Comparison of ENCODE assay signal across 13 cellular contexts in the genomic region with DNA sequence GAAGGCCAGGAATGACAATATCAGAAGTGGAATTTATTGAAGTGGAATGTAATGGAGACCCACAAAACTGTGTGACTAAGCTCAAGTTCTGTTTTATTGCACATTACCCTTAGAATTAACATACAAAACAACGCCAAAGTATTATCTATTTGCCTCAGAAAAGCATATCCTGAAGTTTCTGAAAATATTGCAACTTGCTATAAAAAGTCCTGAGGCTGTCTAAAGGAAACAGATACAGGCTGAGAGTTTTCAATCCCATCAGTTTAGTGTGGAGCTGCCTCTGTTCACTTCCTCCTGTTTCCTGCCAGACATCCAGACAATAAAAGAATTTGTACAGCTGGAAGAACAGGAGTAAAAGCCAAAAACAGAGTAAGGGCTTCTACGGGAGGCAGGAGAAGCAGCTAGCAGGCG.
DNase-seq lines count a peak whose midpoint lies in the region; ATAC-seq and TF ChIP-seq lines count a peak whose summit lies in the region.
"Had no signal": no experiment of that assay in that cellular context is flagged by ENCODE, and none has a peak within 500 bp of the region (broad histone marks: within the 10 kb centered on the region; RNA-seq: fewer than 3 reads in every experiment).

No MANE protein-coding gene starts in this region.

- POLR2A ChIA-PET in IMR-90 (lab: Charles Lee; ENCODE audit: unreplicated experiment) = no interaction called here

- in situ Hi-C loops in IMR-90 (cut with MboI; ENCODE audit: low sequenced_read_pairs) = no loop called here

- no peak overlapping the region for H3K23ac ChIP-seq in IMR-90 (ENCODE audit: low read depth, low read length)

- H3K36me3 ChIP-seq in IMR-90 (ENCODE audit: control insufficient read depth, insufficient read depth, low read length) (peaks cover 12% of the 10 kb centered on the region), skeletal muscle satellite cell (ENCODE audit: insufficient read depth, low read length) (peaks cover 67% of the 10 kb centered on the region)

- H2BK5ac ChIP-seq in IMR-90 (ENCODE audit: low read depth, low read length, poor library complexity, severe bottlenecking) = peak overlapping the region; percentile 18

- intact Hi-C loops in IMR-90 (cut with micrococcal nuclease) = no loop called here
- intact Hi-C loops in right cardiac atrium (cut with DNase I) = loop anchor here in 1 of 4 donors (10.0 kb wide), 1 partner anchor 108 kb away; the partner anchor contains the start of gene FBN1

- peaks cover 6% of the 10 kb centered on the region; the same call in 1 of the 2 replicates for H4K20me1 ChIP-seq in IMR-90 (ENCODE audit: insufficient read depth, low read length)

- TF ChIP-seq POLR2A in IMR-90 (IDR thresholded peaks at IDR 0.05; ENCODE audit: low read depth, low read length) = no peak

- CTCF ChIA-PET in IMR-90 (lab: Yijun Ruan, JAX) = interaction anchor here (0.7 kb wide), 1 partner anchor 13 kb away, joined by 3 read pairs; no protein-coding TSS in a partner anchor

- H3K14ac ChIP-seq in IMR-90 (replicated peaks; ENCODE audit: low read depth, low read length) = peak overlapping the region; percentile 22; the same call in 1 of the 2 replicates

- H3K9ac ChIP-seq in IMR-90 (ENCODE audit: low read depth, low read length) (no peak overlapping the region), skeletal muscle satellite cell (ENCODE audit: low read depth, low read length) (peak overlapping the region; percentile 69)

- H3K4me2 ChIP-seq in IMR-90 (ENCODE audit: low read depth, low read length) (no peak overlapping the region), skeletal muscle satellite cell (ENCODE audit: low read length) (peak overlapping the region; percentile 34)

- TF ChIP-seq RAD21 in IMR-90 (IDR thresholded peaks at IDR 0.05; ENCODE audit: low read length) = no peak

- 0 out of 2 replicates have a peak, but pooled peaks have one; percentile 33 for ATAC-seq in IMR-90 (ENCODE audit: low read depth)
- peak; percentile 84 to 89 for ATAC-seq in right cardiac atrium
- no peak for ATAC-seq in HG02884 (IDR thresholded peaks at IDR 0.05; ENCODE audit: unreplicated experiment)
- no peak for ATAC-seq in HG02852 (IDR thresholded peaks at IDR 0.05; ENCODE audit: unreplicated experiment)
- no peak for ATAC-seq in HG03432 (IDR thresholded peaks at IDR 0.05; ENCODE audit: unreplicated experiment)
- ATAC-seq: activated naive CD4-positive, alpha-beta T cell treated with anti-CD3 and anti-CD28 coated beads, Interleukin-2, amount 50 U/mL, for 72 hours had no signal

- no peak overlapping the region for H2BK120ac ChIP-seq in IMR-90 (ENCODE audit: low read depth, low read length)

- BruUV-seq in IMR-90 (replicated peaks; lab: Mats Ljungman, UMichigan) = no TSS peak

- peaks cover 8% of the 10 kb centered on the region for H3K4me1 ChIP-seq in IMR-90 (ENCODE audit: control insufficient read depth, insufficient read depth, low read length)
- peaks cover 4% of the 10 kb centered on the region for H3K4me1 ChIP-seq in right cardiac atrium (ENCODE audit: control insufficient read depth, insufficient read depth, low read length)
- H3K4me1 ChIP-seq in skeletal muscle satellite cell (ENCODE audit: control insufficient read depth, insufficient read depth, low read length) = peaks cover 52% of the 10 kb centered on the region

- no peak overlapping the region for H4K5ac ChIP-seq in IMR-90 (ENCODE audit: low read depth, low read length)

- no peak overlapping the region for H2AK9ac ChIP-seq in IMR-90 (replicated peaks; ENCODE audit: low read depth, low read length, poor library complexity)

- H3K9me1 ChIP-seq in IMR-90 (ENCODE audit: insufficient read depth, low read length) = peaks cover 11% of the 10 kb centered on the region

- no peak overlapping the region for H2BK15ac ChIP-seq in IMR-90 (ENCODE audit: low read depth, low read length)

- TF ChIP-seq CTCF in IMR-90 (conservative IDR thresholded peaks at IDR 0.05; ENCODE audit: low read depth, low read length) (no peak), coronary artery (IDR thresholded peaks at IDR 0.05) (no peak)

- 0 out of 2 replicates have a peak overlapping the region, but pooled peaks have one; percentile 43 for H3K18ac ChIP-seq in IMR-90 (ENCODE audit: low read depth, low read length)

- DNase-seq in IMR-90 (peak; percentile 35), coronary artery (ENCODE audit: low spot score) (no peak), right cardiac atrium (no peak), NCI-H1105 (lab: John Stamatoyannopoulos, UW) (no peak)
- DNase-seq: activated B cell treated with CpG ODN at 0.5 μM for 24 hours; CD4-positive, alpha-beta T cell; NCI-H1694; stimulated activated CD4-positive, alpha-beta T cell treated with anti-CD3 and anti-CD28 coated beads, Interleukin-4, amount 100 ng/mL, for 24 hours had no signal

- H2AFZ ChIP-seq in IMR-90 (replicated peaks; ENCODE audit: low read length, poor library complexity) = no peak overlapping the region

- H3K27me3 ChIP-seq in IMR-90 (ENCODE audit: control insufficient read depth, insufficient read depth, low read length) = no peaks in the 10 kb centered on the region
- no peaks in the 10 kb centered on the region for H3K27me3 ChIP-seq in right cardiac atrium (ENCODE audit: control insufficient read depth, insufficient read depth)
- no peaks in the 10 kb centered on the region for H3K27me3 ChIP-seq in skeletal muscle satellite cell (ENCODE audit: control insufficient read depth, insufficient read depth, low read length)

- 0 out of 2 replicates have a peak overlapping the region, but pooled peaks have one; percentile 18 for H3K4ac ChIP-seq in IMR-90 (ENCODE audit: low read depth, low read length)

- dilution Hi-C loops in IMR-90 (cut with HindIII; ENCODE audit: low sequenced_read_pairs, unreplicated experiment) = no loop called here

- no peak overlapping the region for H2AK5ac ChIP-seq in IMR-90 (ENCODE audit: low read depth, low read length)

- peaks cover 29 to 58% of the 10 kb centered on the region in 2 experiments for H3K79me1 ChIP-seq in IMR-90 (ENCODE audit: low read depth in 1 of 2, low read length in 2 of 2)

- no peak overlapping the region for H4K91ac ChIP-seq in IMR-90 (ENCODE audit: insufficient read depth, low read depth, low read length)

- no peak overlapping the region for H4K8ac ChIP-seq in IMR-90 (ENCODE audit: low read depth in 2 of 2, low read length in 2 of 2)

- H3K4me3 ChIP-seq in IMR-90 (ENCODE audit: insufficient read depth, low read depth, low read length) (no peak overlapping the region), coronary artery (no peak overlapping the region), right cardiac atrium (ENCODE audit: low read length) (no peak overlapping the region), skeletal muscle satellite cell (ENCODE audit: low read length) (no peak overlapping the region)

- H3K9me3 ChIP-seq in IMR-90 (ENCODE audit: control insufficient read depth, insufficient read depth, low read length) (no peaks in the 10 kb centered on the region), right cardiac atrium (ENCODE audit: control insufficient read depth, low read length) (no peaks in the 10 kb centered on the region), skeletal muscle satellite cell (replicated peaks; ENCODE audit: low read length) (no peaks in the 10 kb centered on the region)

- 24% methylated on average over 2 of the region's 3 CpGs; no CpG with 5 or more reads in 1 of the 2 experiments for WGBS in IMR-90 (ENCODE audit: extremely low coverage in 2 of 2, insufficient read length in 1 of 2), 2 experiments
- WGBS in right cardiac atrium = 18% methylated on average over 3 of the region's 3 CpGs

- H2BK20ac ChIP-seq in IMR-90 (ENCODE audit: low read depth, low read length) = no peak overlapping the region; the same call in 1 of the 2 replicates

- no peak overlapping the region for H3K56ac ChIP-seq in IMR-90 (ENCODE audit: extremely low read depth, insufficient read depth, low read length)

- H3K27ac ChIP-seq in IMR-90 (ENCODE audit: insufficient read depth, low read length) (peak overlapping the region; percentile 10; the same call in 1 of the 2 replicates), coronary artery (peak overlapping the region; percentile 27 to 59), right cardiac atrium (ENCODE audit: low read length) (peak overlapping the region; percentile 62)

TF ChIP-seq in IMR-90, 13 proteins besides CTCF, POLR2A, EP300 and RAD21:
- no peak for TF ChIP-seq MXI1 (IDR thresholded peaks at IDR 0.05; ENCODE audit: borderline replicate concordance, low read depth, low read length)
- TF ChIP-seq RCOR1 (IDR thresholded peaks at IDR 0.05; ENCODE audit: insufficient replicate concordance, low read length) = no peak
- no peak for TF ChIP-seq NFE2L2 (IDR thresholded peaks at IDR 0.05; ENCODE audit: low read depth, low read length)
- no peak for TF ChIP-seq CHD1 (IDR thresholded peaks at IDR 0.05; ENCODE audit: low read depth, low read length)
- no peak for TF ChIP-seq BHLHE40 (IDR thresholded peaks at IDR 0.05; ENCODE audit: low read depth, low read length)
- TF ChIP-seq SMC3 (IDR thresholded peaks at IDR 0.05; ENCODE audit: low read depth, low read length) = no peak
- TF ChIP-seq RFX5 (IDR thresholded peaks at IDR 0.05; ENCODE audit: low read depth, low read length) = no peak
- TF ChIP-seq, protein P1, sequence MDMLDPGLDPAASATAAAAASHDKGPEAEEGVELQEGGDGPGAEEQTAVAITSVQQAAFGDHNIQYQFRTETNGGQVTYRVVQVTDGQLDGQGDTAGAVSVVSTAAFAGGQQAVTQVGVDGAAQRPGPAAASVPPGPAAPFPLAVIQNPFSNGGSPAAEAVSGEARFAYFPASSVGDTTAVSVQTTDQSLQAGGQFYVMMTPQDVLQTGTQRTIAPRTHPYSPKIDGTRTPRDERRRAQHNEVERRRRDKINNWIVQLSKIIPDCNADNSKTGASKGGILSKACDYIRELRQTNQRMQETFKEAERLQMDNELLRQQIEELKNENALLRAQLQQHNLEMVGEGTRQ (IDR thresholded peaks at IDR 0.05; ENCODE audit: low read depth, low read length) = no peak
- no peak for TF ChIP-seq MAFK (IDR thresholded peaks at IDR 0.05; ENCODE audit: low read depth, low read length)
- TF ChIP-seq, protein P2, sequence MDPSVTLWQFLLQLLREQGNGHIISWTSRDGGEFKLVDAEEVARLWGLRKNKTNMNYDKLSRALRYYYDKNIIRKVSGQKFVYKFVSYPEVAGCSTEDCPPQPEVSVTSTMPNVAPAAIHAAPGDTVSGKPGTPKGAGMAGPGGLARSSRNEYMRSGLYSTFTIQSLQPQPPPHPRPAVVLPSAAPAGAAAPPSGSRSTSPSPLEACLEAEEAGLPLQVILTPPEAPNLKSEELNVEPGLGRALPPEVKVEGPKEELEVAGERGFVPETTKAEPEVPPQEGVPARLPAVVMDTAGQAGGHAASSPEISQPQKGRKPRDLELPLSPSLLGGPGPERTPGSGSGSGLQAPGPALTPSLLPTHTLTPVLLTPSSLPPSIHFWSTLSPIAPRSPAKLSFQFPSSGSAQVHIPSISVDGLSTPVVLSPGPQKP (IDR thresholded peaks at IDR 0.05; ENCODE audit: borderline replicate concordance, low read depth, low read length) = no peak
- TF ChIP-seq FOS (IDR thresholded peaks at IDR 0.05; ENCODE audit: low read depth, low read length) = no peak

Comparison
In these comparisons a context has a peak if more than half of its experiments do, and no peak if none do; other contexts are left out.
1. ATAC-seq: peak in IMR-90 (single experiment) and right cardiac atrium (2 of 2); none in HG02884 (single experiment), HG02852 (single experiment) and HG03432 (single experiment).
2. H3K27ac ChIP-seq: peak in every context shown above with its lines; median percentile 62 in right cardiac atrium; 43 in coronary artery; 10 in IMR-90.